ENCODE assay signal across 13 cellular contexts in genomic region chr6:106648651-106649308, GRCh38. TPM values are rescaled to one million over a fixed set of nuclear protein-coding genes. Genes with fewer than 3 reads are reported as not detected.
DNase-seq lines count a peak whose midpoint lies in the region; ATAC-seq, FAIRE-seq and TF ChIP-seq lines count a peak whose summit lies in the region.
"Had no signal": no experiment of that assay in that cellular context is flagged by ENCODE, and none has a peak within 500 bp of the region (broad histone marks: within the 10 kb centered on the region; RNA-seq: fewer than 3 reads in every experiment).

No MANE protein-coding gene starts in this region.

- RAD21 ChIA-PET in GM12878 (lab: Charles Lee; ENCODE audit: unreplicated experiment), result interaction anchor here (1.1 kb wide), 4 partner anchors 16 to 265 kb away, joined by 3 read pairs; no protein-coding TSS in a partner anchor

- H3K4me2 ChIP-seq in GM12878 (ENCODE audit: control insufficient read depth, insufficient read depth), result peak overlapping the region; percentile 86

- peak; percentile 71 for ATAC-seq in GM18907 (IDR thresholded peaks at IDR 0.05; ENCODE audit: unreplicated experiment)
- peak; percentile 78 for ATAC-seq in HG02571 (IDR thresholded peaks at IDR 0.05; ENCODE audit: unreplicated experiment)
- ATAC-seq in HG03469 (IDR thresholded peaks at IDR 0.05; ENCODE audit: unreplicated experiment), result peak; percentile 79
- ATAC-seq in GM12878, result peak; percentile 88
- ATAC-seq in mucosa of descending colon, result no peak
- ATAC-seq: left lobe of liver had no signal

- peaks cover 2 to 21% of the 10 kb centered on the region in 2 experiments for H3K36me3 ChIP-seq in GM12878 (ENCODE audit: control insufficient read depth in 2 of 2, insufficient read depth in 2 of 2, low read length in 1 of 2)
- H3K36me3 ChIP-seq in esophagus muscularis mucosa, result peaks cover 35 to 82% (median 60%) of the 10 kb centered on the region in 4 donors
- H3K36me3 ChIP-seq in mucosa of descending colon (ENCODE audit: low read depth), result peaks cover 4% of the 10 kb centered on the region

- no peaks in the 10 kb centered on the region for H4K20me1 ChIP-seq in GM12878 (ENCODE audit: control insufficient read depth, insufficient read depth)

- H3K4me1 Mint-ChIP-seq in osteocyte (ENCODE audit: unreplicated experiment), result no peaks in the 10 kb centered on the region

- peaks cover 12% of the 10 kb centered on the region; the same call in 1 of the 2 replicates for H3K4me1 ChIP-seq in GM12878 (ENCODE audit: control insufficient read depth, insufficient read depth, low read length)
- H3K4me1 ChIP-seq in esophagus muscularis mucosa, result no peaks in the 10 kb centered on the region
- H3K4me1 ChIP-seq in mucosa of descending colon (ENCODE audit: low read depth), result no peaks in the 10 kb centered on the region
- H3K4me1 ChIP-seq: thyroid gland had no signal

- no peaks in the 10 kb centered on the region for H3K27me3 ChIP-seq in GM12878 (replicated peaks in 1 of 2; ENCODE audit: control insufficient read depth in 2 of 2, insufficient read depth in 2 of 2, low read length in 1 of 2)
- H3K27me3 ChIP-seq in esophagus muscularis mucosa, result no peaks in the 10 kb centered on the region
- H3K27me3 ChIP-seq: thyroid gland had no signal

- no peaks in the 10 kb centered on the region for H3K27me3 Mint-ChIP-seq in osteocyte (ENCODE audit: unreplicated experiment)

- FAIRE-seq in GM12878 (lab: Jason Lieb, UNC), result peak; percentile 68

- TF ChIP-seq CTCF in GM12878 (IDR thresholded peaks at IDR 0.05 in 2 of 3, conservative IDR thresholded peaks at IDR 0.05 in 1 of 3; ENCODE audit: control insufficient read depth in 2 of 3, extremely low read depth in 1 of 3, insufficient read depth in 1 of 3, low read depth in 3 of 3, low read length in 3 of 3) (no peak), esophagus muscularis mucosa (IDR thresholded peaks at IDR 0.05) (no peak), osteocyte (IDR thresholded peaks at IDR 0.05) (no peak), mucosa of descending colon (IDR thresholded peaks at IDR 0.05) (no peak)

- H3K79me2 ChIP-seq in GM12878 (ENCODE audit: control insufficient read depth, insufficient read depth, low read length), result no peaks in the 10 kb centered on the region

- H3K9me3 ChIP-seq in GM12878 (replicated peaks; ENCODE audit: control insufficient read depth, insufficient read depth, low read length) (no peaks in the 10 kb centered on the region; the same call in 2 of the 3 replicates), esophagus muscularis mucosa (no peaks in the 10 kb centered on the region), mucosa of descending colon (no peaks in the 10 kb centered on the region)
- H3K9me3 ChIP-seq: thyroid gland had no signal

- H3K27ac ChIP-seq in GM12878 (ENCODE audit: control insufficient read depth, insufficient read depth) (peak overlapping the region; percentile 73), esophagus muscularis mucosa (replicated peaks in 1 of 4) (no peak overlapping the region)
- H3K27ac ChIP-seq: thyroid gland had no signal

- peaks cover 45% of the 10 kb centered on the region for H3K36me3 Mint-ChIP-seq in osteocyte (ENCODE audit: unreplicated experiment)

- no peak for TF ChIP-seq RAD21 in GM12878 (IDR thresholded peaks at IDR 0.05; ENCODE audit: insufficient read depth, low read depth, low read length)

- BruUV-seq in GM12878 (replicated peaks; lab: Mats Ljungman, UMichigan), result no TSS peak

- peak overlapping the region; percentile 38; the same call in 1 of the 2 replicates for H3K9ac ChIP-seq in GM12878 (ENCODE audit: control insufficient read depth, insufficient read depth, low read length)

- H3K4me3 Mint-ChIP-seq in osteocyte (ENCODE audit: unreplicated experiment), result no peak overlapping the region
- H3K4me3 Mint-ChIP-seq: activated T-helper 1 cell treated with anti-CD3 and anti-CD28 coated beads, Interleukin-12 subunit alpha, Interleukin-12 subunit beta, Interleukin-2, Interleukin-4 antibody, amounts not matched to agents 30 ng/mL and 10 ng/mL and 1 ng/mL, durations not matched to agents 14 hours and 24 hours and 36 hours had no signal

- WGBS in GM12878 (ENCODE audit: insufficient coverage, insufficient replicate concordance, low lambda C conversion rate, missing lambda C conversion rate), result 51% methylated on average over 7 of the region's 7 CpGs
- WGBS in esophagus muscularis mucosa, result 95% methylated on average over 7 of the region's 7 CpGs

- H2AFZ ChIP-seq in GM12878 (ENCODE audit: control insufficient read depth, low read depth, low read length), result peak overlapping the region; percentile 50

- CTCF ChIA-PET in GM12878 (lab: Yijun Ruan, JAX), result interaction anchor here (0.7 to 1.8 kb wide), 5 partner anchors 10 to 331 kb away, joined by 3 to 6 read pairs (median 3); no protein-coding TSS in a partner anchor

- DNase-seq in GM12878 (ENCODE audit: low read depth, low spot score), result no peak
- DNase-seq in activated CD8-positive, alpha-beta memory T cell treated with anti-CD3 and anti-CD28 coated beads, Interleukin-2, amount 50 U/mL, for 48 hours, result no peak
- DNase-seq in esophagus muscularis mucosa (ENCODE audit: extremely low spot score), result no peak
- DNase-seq in osteocyte (ENCODE audit: extremely low spot score, unreplicated experiment), result no peak
- DNase-seq in mucosa of descending colon, result no peak
- DNase-seq: central memory CD4-positive, alpha-beta T cell; T-helper 9 cell; thyroid gland had no signal

- intact Hi-C loops in GM12878 (cut with micrococcal nuclease; ENCODE audit: unreplicated experiment) (no loop called here), esophagus muscularis mucosa (cut with DNase I) (no loop called here), mucosa of descending colon (cut with DNase I, micrococcal nuclease) (no loop called here)

- no peak for TF ChIP-seq POLR2A in GM12878 (IDR thresholded peaks at IDR 0.05; ENCODE audit: low read depth, low read length)
- no peak for TF ChIP-seq POLR2A in esophagus muscularis mucosa (IDR thresholded peaks at IDR 0.05; ENCODE audit: low read depth)

- SMC1A ChIA-PET in GM12878 (lab: Charles Lee; ENCODE audit: uncharacterized antibody, unreplicated experiment), result interaction anchor here (0.7 to 2.5 kb wide), 12 partner anchors 9 to 53 kb away, joined by 3 to 25 read pairs (median 4); partner anchors contain the start of genes QRSL1 and RTN4IP1

- POLR2A ChIA-PET in GM12878 (lab: Charles Lee), result interaction anchor here (0.6 to 1.4 kb wide), 3 partner anchors 9 to 585 kb away, joined by 3 to 4 read pairs (median 3); partner anchors contain the start of gene QRSL1

- in situ Hi-C loops in GM12878 (cut with MboI), result no loop called here

- no peak for TF ChIP-seq EP300 in GM12878 (IDR thresholded peaks at IDR 0.05; ENCODE audit: borderline replicate concordance in 1 of 2, control insufficient read depth in 1 of 2, low read depth in 2 of 2, low read length in 2 of 2)
- TF ChIP-seq EP300 in esophagus muscularis mucosa (IDR thresholded peaks at IDR 0.05), result no peak

- no peak overlapping the region for H3K27ac Mint-ChIP-seq in osteocyte (ENCODE audit: unreplicated experiment)
- H3K27ac Mint-ChIP-seq: activated T-helper 1 cell treated with anti-CD3 and anti-CD28 coated beads, Interleukin-12 subunit alpha, Interleukin-12 subunit beta, Interleukin-2, Interleukin-4 antibody, amounts not matched to agents 30 ng/mL and 10 ng/mL and 1 ng/mL, durations not matched to agents 14 hours and 24 hours and 36 hours had no signal

- no peaks in the 10 kb centered on the region for H3K9me3 Mint-ChIP-seq in osteocyte (ENCODE audit: unreplicated experiment)
- H3K9me3 Mint-ChIP-seq: activated T-helper 1 cell treated with anti-CD3 and anti-CD28 coated beads, Interleukin-12 subunit alpha, Interleukin-12 subunit beta, Interleukin-2, Interleukin-4 antibody, amounts not matched to agents 30 ng/mL and 10 ng/mL and 1 ng/mL, durations not matched to agents 14 hours and 24 hours and 36 hours had no signal

- peak overlapping the region; percentile 46 for H3K4me3 ChIP-seq in GM12878
- no peak overlapping the region for H3K4me3 ChIP-seq in esophagus muscularis mucosa
- H3K4me3 ChIP-seq in mucosa of descending colon, result no peak overlapping the region
- H3K4me3 ChIP-seq: thyroid gland had no signal

RNA-seq across cellular contexts. Expression of gene QRSL1, which starts 19.4 kb away (rescaled TPM):
- total RNA-seq in GM12878 (2013; cell fraction: nucleolus; rRNA removed), result 26.1 and 28.1 TPM in 2 replicates
- total RNA-seq in GM12878 (2014; rRNA removed) (14.5 and 17.7 TPM in 2 replicates), GM12878 (2014; rRNA removed; fragmentation: Illumina TruSeq; extraction: Trizol) (22.2 and 23.5 TPM in 2 replicates), GM12878 (2021) (13.5 and 15.8 TPM in 2 replicates), esophagus muscularis mucosa (1 to 10 TPM; 6.7 to 9.1 (median 8.3) TPM), osteocyte (12.2 and 12.9 TPM in 2 replicates), mucosa of descending colon (10 to 100 TPM; 13.1 to 19.4 (median 15.2) TPM)
- 8.8 TPM for polyA plus RNA-seq in GM12878 (2011; ENCODE audit: low read depth)
- polyA plus RNA-seq in GM12878 (2011; rRNA removed) (14.6 and 16.0 TPM in 2 replicates), GM12878 (2014; fragmentation: Illumina TruSeq; extraction: Trizol) (19.7 and 22.5 TPM in 2 replicates), GM12878 (2014; fragmentation: Nextera tagmentation; extraction: Ambion mirVana) (10 to 100 TPM; 11.9 to 15.1 TPM), GM12878 (2014; rRNA removed) (11.9 and 15.1 TPM in 2 replicates), GM12878 (2016; fragmentation: Nextera tagmentation; extraction: Ambion mirVana) (10 to 100 TPM; 19.5 to 21.1 TPM)
- 6.8 and 7.1 TPM in 2 replicates for polyA plus RNA-seq in GM12878 (2011; cell fraction: cytosol; rRNA removed)
- 6.9 and 7.2 TPM in 2 replicates for polyA plus RNA-seq in GM12878 (2011; cell fraction: nucleus; rRNA removed)
- polyA plus RNA-seq in GM12878 (2012), result 7.6 and 8.1 TPM in 2 replicates
- polyA minus RNA-seq in GM12878 (2011; rRNA and poly(A)+ RNA removed), result 10.2 and 15.4 TPM in 2 replicates
- 4.9 and 5.7 TPM in 2 replicates for polyA minus RNA-seq in GM12878 (2011; cell fraction: cytosol; rRNA and poly(A)+ RNA removed)
- polyA minus RNA-seq in GM12878 (2011; cell fraction: nucleus; rRNA and poly(A)+ RNA removed), result 5.8 and 10.7 TPM in 2 replicates

RNA-seq across cellular contexts. Expression of gene RTN4IP1, which starts 19.5 kb away (rescaled TPM):
- total RNA-seq in GM12878 (2013; cell fraction: nucleolus; rRNA removed), result 11.7 and 13.4 TPM in 2 replicates
- 8.8 and 10.5 TPM in 2 replicates for total RNA-seq in GM12878 (2014; rRNA removed)
- total RNA-seq in GM12878 (2014; rRNA removed; fragmentation: Illumina TruSeq; extraction: Trizol), result 9.1 and 9.3 TPM in 2 replicates
- total RNA-seq in GM12878 (2021), result 9.6 and 9.9 TPM in 2 replicates
- 4.7 TPM for polyA plus RNA-seq in GM12878 (2011; ENCODE audit: low read depth)
- polyA plus RNA-seq in GM12878 (2011; rRNA removed), result 9.4 and 10.1 TPM in 2 replicates
- 6.0 TPM in 2 replicates for polyA plus RNA-seq in GM12878 (2011; cell fraction: cytosol; rRNA removed)
- 4.2 and 5.4 TPM in 2 replicates for polyA plus RNA-seq in GM12878 (2011; cell fraction: nucleus; rRNA removed)
- polyA plus RNA-seq in GM12878 (2012), result 5.4 TPM in 2 replicates
- polyA plus RNA-seq in GM12878 (2014; fragmentation: Illumina TruSeq; extraction: Trizol), result 8.2 and 10.9 TPM in 2 replicates
- polyA plus RNA-seq in GM12878 (2014; fragmentation: Nextera tagmentation; extraction: Ambion mirVana), result 10 to 100 TPM; 15.8 to 17.0 TPM
- polyA plus RNA-seq in GM12878 (2014; rRNA removed), result 9.4 and 9.7 TPM in 2 replicates
- polyA plus RNA-seq in GM12878 (2016; fragmentation: Nextera tagmentation; extraction: Ambion mirVana), result 10 to 100 TPM; 10.2 to 15.7 TPM
- 7.9 and 8.6 TPM in 2 replicates for polyA minus RNA-seq in GM12878 (2011; rRNA and poly(A)+ RNA removed)
- 2.3 and 4.6 TPM in 2 replicates for polyA minus RNA-seq in GM12878 (2011; cell fraction: cytosol; rRNA and poly(A)+ RNA removed)
- 4.2 and 6.6 TPM in 2 replicates for polyA minus RNA-seq in GM12878 (2011; cell fraction: nucleus; rRNA and poly(A)+ RNA removed)
- total RNA-seq in esophagus muscularis mucosa, result 1 to 10 TPM; 2.3 to 6.2 (median 4.9) TPM
- total RNA-seq in osteocyte, result 5.0 and 5.5 TPM in 2 replicates
- 10 to 100 TPM in 1 of 3 donors, 1 to 10 TPM in 2; 8.3 to 12.8 (median 9.8) TPM for total RNA-seq in mucosa of descending colon
